In the genomic region with DNA sequence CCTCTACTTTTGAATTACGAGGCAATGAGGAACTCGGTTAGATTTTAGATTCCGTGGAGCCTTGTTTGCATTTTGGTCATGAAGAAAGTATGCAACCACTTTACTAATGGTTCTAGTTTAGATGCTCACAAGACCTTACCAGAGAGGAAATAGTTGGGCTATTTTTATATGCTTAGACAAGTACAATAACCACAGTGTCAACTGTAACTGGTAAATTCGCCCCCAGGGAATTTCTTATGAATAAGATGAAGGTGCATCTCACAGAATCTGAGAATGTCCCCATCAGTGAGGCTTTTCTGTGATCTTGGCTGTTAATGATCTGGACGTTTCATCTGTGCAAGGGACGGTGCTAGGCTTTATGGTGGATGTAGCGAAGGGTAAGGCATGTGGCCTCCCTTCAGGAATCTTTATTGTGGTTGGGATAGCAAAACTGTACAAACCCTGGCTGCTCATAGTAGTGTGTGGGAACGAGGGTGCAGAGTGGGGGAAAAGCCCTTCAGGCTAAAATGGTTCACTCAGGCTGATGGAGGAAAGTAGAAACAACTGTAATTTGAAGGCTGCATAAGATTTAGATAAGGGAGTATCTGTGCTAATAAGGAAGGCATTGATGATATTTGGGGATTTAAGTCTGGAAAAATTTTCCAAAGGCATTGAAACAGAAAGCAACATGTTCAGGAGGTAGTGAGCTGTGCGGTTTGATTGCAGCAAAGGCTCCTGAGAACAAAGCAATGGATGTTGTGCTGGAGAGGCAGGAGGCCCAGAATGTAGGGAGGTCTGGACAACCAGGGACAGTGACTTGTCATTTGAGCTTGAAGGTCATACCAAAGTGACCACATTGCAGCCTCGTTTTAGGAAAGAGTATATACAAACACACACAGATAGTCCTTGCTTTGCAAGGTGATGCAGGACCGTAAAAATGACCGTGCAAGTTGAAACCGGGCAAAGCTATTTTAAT, we compare ENCODE assay signal across 8 cellular contexts. TPM values are rescaled to one million over a fixed set of nuclear protein-coding genes. Genes with fewer than 3 reads are reported as not detected.
DNase-seq lines count a peak whose midpoint lies in the region; ATAC-seq, FAIRE-seq and TF ChIP-seq lines count a peak whose summit lies in the region.

No MANE protein-coding gene starts in this region.

- peak overlapping the region; percentile 83 for H3K4me2 ChIP-seq in astrocyte (ENCODE audit: low read length)

- H3K79me2 ChIP-seq in astrocyte (ENCODE audit: insufficient read depth, low read length) = peaks cover 68% of the 10 kb centered on the region

- H3K9me3 Mint-ChIP-seq in astrocyte (ENCODE audit: unreplicated experiment) = no peaks in the 10 kb centered on the region
- H3K9me3 Mint-ChIP-seq in natural killer cell treated with Interleukin-12 subunit alpha and Interleukin-12 subunit beta and Interleukin-15 and Interleukin-18, amount 100 ng/mL, for 72 hours = no peaks in the 10 kb centered on the region

- peak; percentile 90 for ATAC-seq in GM21825 (IDR thresholded peaks at IDR 0.05; ENCODE audit: unreplicated experiment)
- ATAC-seq in natural killer cell treated with Interleukin-12 subunit alpha and Interleukin-12 subunit beta and Interleukin-15 and Interleukin-18, amount 100 ng/mL, for 72 hours = peak; percentile 83 to 90

- TF ChIP-seq CTCF in GM13977 (IDR thresholded peaks at IDR 0.05; ENCODE audit: extremely low read depth, insufficient read depth, missing control alignments) (no peak), astrocyte (IDR thresholded peaks at IDR 0.05; ENCODE audit: insufficient read depth, low read depth, low read length) (no peak)

- no peaks in the 10 kb centered on the region for H3K27me3 Mint-ChIP-seq in astrocyte (ENCODE audit: low read depth, unreplicated experiment)
- H3K27me3 Mint-ChIP-seq in natural killer cell treated with Interleukin-12 subunit alpha and Interleukin-12 subunit beta and Interleukin-15 and Interleukin-18, amount 100 ng/mL, for 72 hours = no peaks in the 10 kb centered on the region

- H2AFZ ChIP-seq in astrocyte (ENCODE audit: low read depth, low read length) = no peak overlapping the region

- peak overlapping the region; percentile 59 for H3K27ac Mint-ChIP-seq in astrocyte (ENCODE audit: unreplicated experiment)
- H3K27ac Mint-ChIP-seq in natural killer cell treated with Interleukin-12 subunit alpha and Interleukin-12 subunit beta and Interleukin-15 and Interleukin-18, amount 100 ng/mL, for 72 hours = peak overlapping the region; percentile 83 to 87

- H4K20me1 ChIP-seq in astrocyte (ENCODE audit: insufficient read depth, low read length) = peaks cover 62% of the 10 kb centered on the region

- peak overlapping the region; percentile 62 for H3K27ac ChIP-seq in astrocyte (ENCODE audit: low read depth, low read length)

- H3K36me3 ChIP-seq in astrocyte (ENCODE audit: insufficient read depth, low read length) = no peaks in the 10 kb centered on the region

- peak overlapping the region; percentile 40 for H3K4me3 Mint-ChIP-seq in astrocyte (ENCODE audit: unreplicated experiment)
- peak overlapping the region; percentile 89 for H3K4me3 Mint-ChIP-seq in natural killer cell treated with Interleukin-12 subunit alpha and Interleukin-12 subunit beta and Interleukin-15 and Interleukin-18, amount 100 ng/mL, for 72 hours

- peaks cover 39% of the 10 kb centered on the region for H3K4me1 Mint-ChIP-seq in astrocyte (ENCODE audit: low read depth, unreplicated experiment)
- H3K4me1 Mint-ChIP-seq in natural killer cell treated with Interleukin-12 subunit alpha and Interleukin-12 subunit beta and Interleukin-15 and Interleukin-18, amount 100 ng/mL, for 72 hours (ENCODE audit: low read depth in 2 of 2) = peaks cover 48 to 62% of the 10 kb centered on the region in 2 donors

- H3K4me3 ChIP-seq in astrocyte (ENCODE audit: insufficient read depth, low read depth, low read length) = peak overlapping the region; percentile 4

- FAIRE-seq in astrocyte (lab: Jason Lieb, UNC) = peak; percentile 82

- H3K36me3 Mint-ChIP-seq in astrocyte (ENCODE audit: low read depth, unreplicated experiment) = peaks cover 2% of the 10 kb centered on the region
- peaks cover 4% of the 10 kb centered on the region for H3K36me3 Mint-ChIP-seq in natural killer cell treated with Interleukin-12 subunit alpha and Interleukin-12 subunit beta and Interleukin-15 and Interleukin-18, amount 100 ng/mL, for 72 hours

- H3K4me1 ChIP-seq in astrocyte (ENCODE audit: insufficient read depth, low read length) = peaks cover 19% of the 10 kb centered on the region

- DNase-seq in GM13977 (ENCODE audit: low spot score) = peak; percentile 68
- peak; percentile 34 for DNase-seq in KBM-7
- peak; percentile 94 for DNase-seq in astrocyte (ENCODE audit: low read depth)
- peak; percentile 77 for DNase-seq in natural killer cell treated with Interleukin-12 subunit alpha and Interleukin-12 subunit beta and Interleukin-15 and Interleukin-18, amount 100 ng/mL, for 72 hours (ENCODE audit: low spot score)
- no peak for DNase-seq in stimulated activated CD4-positive, alpha-beta T cell treated with anti-CD3 and anti-CD28 coated beads, Interleukin-12 subunit alpha, Interleukin-12 subunit beta, amount 100 ng/mL, for 4 hours
- no peak for DNase-seq in SK-N-DZ (ENCODE audit: low spot score)
- DNase-seq in NCI-H345 treated with DMSO at 0.1 percent for 48 hours (lab: John Stamatoyannopoulos, UW; ENCODE audit: unreplicated experiment) = no peak

- in situ Hi-C loops in GM13977 (cut with MboI; ENCODE audit: low pct_unique_long_range_greater_than_20kb, low sequenced_read_pairs, unreplicated experiment) (no loop called here), KBM-7 (cut with MboI; ENCODE audit: low pct_unique_long_range_greater_than_20kb, low sequenced_read_pairs) (no loop called here)

- no peaks in the 10 kb centered on the region for H3K9me3 ChIP-seq in astrocyte (ENCODE audit: insufficient read depth, low read depth, low read length)

- H3K27me3 ChIP-seq in astrocyte (ENCODE audit: insufficient read depth, low read length) = no peaks in the 10 kb centered on the region

- H3K9ac ChIP-seq in astrocyte (ENCODE audit: low read length) = peak overlapping the region; percentile 50

RNA-seq across cellular contexts. Expression of gene UBAC2, which starts 28.4 kb away (rescaled TPM):
- total RNA-seq in astrocyte = 61.0 and 64.8 TPM in 2 replicates
- total RNA-seq in natural killer cell treated with Interleukin-12 subunit alpha and Interleukin-12 subunit beta and Interleukin-15 and Interleukin-18, amount 100 ng/mL, for 72 hours = 10 to 100 TPM; 55.9 to 58.0 TPM
- polyA plus RNA-seq in SK-N-DZ (2014; cell fraction: cytosol; rRNA removed) = 74.0 and 78.5 TPM in 2 replicates
- polyA plus RNA-seq in SK-N-DZ (2014; cell fraction: nucleus; rRNA removed) = 30.1 and 32.7 TPM in 2 replicates

RNA-seq across cellular contexts. Expression of gene GPR18, which starts 29.2 kb away (rescaled TPM):
- total RNA-seq in astrocyte = 0.59 and 1.8 TPM in 2 replicates
- 10 to 100 TPM; 13.0 to 20.6 TPM for total RNA-seq in natural killer cell treated with Interleukin-12 subunit alpha and Interleukin-12 subunit beta and Interleukin-15 and Interleukin-18, amount 100 ng/mL, for 72 hours
- not detected in 2 replicates for polyA plus RNA-seq in SK-N-DZ (2014; cell fraction: cytosol; rRNA removed)
- not detected in 2 replicates for polyA plus RNA-seq in SK-N-DZ (2014; cell fraction: nucleus; rRNA removed)

Comparison
In these comparisons a context has a peak if more than half of its experiments do, and no peak if none do; other contexts are left out.
1. DNase-seq: peak in GM13977 (single experiment), KBM-7 (single experiment), astrocyte (single experiment) and natural killer cell treated with Interleukin-12 subunit alpha and Interleukin-12 subunit beta and Interleukin-15 and Interleukin-18, amount 100 ng/mL, for 72 hours (single experiment); none in stimulated activated CD4-positive, alpha-beta T cell treated with anti-CD3 and anti-CD28 coated beads, Interleukin-12 subunit alpha, Interleukin-12 subunit beta, amount 100 ng/mL, for 4 hours (single experiment), SK-N-DZ (single experiment) and NCI-H345 treated with DMSO at 0.1 percent for 48 hours (single experiment).